Comparison of ENCODE assay signal across 8 cellular contexts in the genomic region with DNA sequence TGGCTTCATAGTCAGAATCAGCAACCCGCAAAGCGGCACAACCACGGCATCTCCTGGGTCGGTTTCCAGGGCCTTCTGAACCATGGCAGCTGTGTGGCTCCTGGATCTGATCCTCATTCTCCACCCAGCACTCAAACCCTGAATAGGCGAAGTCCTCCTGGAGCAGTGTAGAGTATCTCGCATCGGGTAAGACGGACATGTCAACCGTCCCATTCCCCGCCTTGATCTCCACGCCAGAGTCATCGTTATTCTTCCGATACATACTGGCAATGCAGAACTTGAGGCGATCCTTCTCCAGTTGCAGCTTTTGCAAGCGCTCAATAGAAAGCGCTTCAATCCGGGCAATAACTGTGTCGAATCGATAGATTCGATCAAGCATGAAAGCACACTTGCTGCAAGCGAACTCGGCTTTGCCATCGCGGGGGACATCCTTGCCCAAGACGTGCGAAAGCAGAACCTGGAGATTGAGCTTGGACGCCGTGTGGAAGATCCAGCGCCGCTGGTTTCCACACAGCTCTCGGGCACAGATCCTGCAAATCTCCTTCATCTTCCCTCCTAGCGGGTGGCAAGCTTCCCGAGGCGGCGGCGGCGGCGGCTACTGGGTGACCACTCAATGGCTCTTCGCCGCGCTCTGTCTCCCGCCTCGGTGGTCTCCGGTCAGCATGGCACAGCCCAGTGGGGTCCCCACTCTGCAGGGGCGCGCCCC.
DNase-seq lines count a peak whose midpoint lies in the region; ATAC-seq and TF ChIP-seq lines count a peak whose summit lies in the region.
"Not testable (repeated sequence)": the region's sequence is repeated elsewhere in the genome, so short reads cannot be mapped to it uniquely, and the experiment has no call there.

No MANE protein-coding gene starts in this region.

- not testable (repeated sequence) for ATAC-seq in natural killer cell treated with Interleukin-12 subunit alpha and Interleukin-12 subunit beta and Interleukin-15 and Interleukin-18, amount 100 ng/mL, for 72 hours

- H2AFZ ChIP-seq in hepatocyte, result not testable (repeated sequence)

- H4K20me1 ChIP-seq in hepatocyte (ENCODE audit: insufficient read depth, poor library complexity, severe bottlenecking), result not testable (repeated sequence)

- H3K4me2 ChIP-seq in hepatocyte, result peak overlapping the region; percentile 81

- TF ChIP-seq CTCF in NB4 (IDR thresholded peaks at IDR 0.05; ENCODE audit: low read depth, low read length); coronary artery (IDR thresholded peaks at IDR 0.05); hepatocyte (IDR thresholded peaks at IDR 0.05; ENCODE audit: poor library complexity); suprapubic skin (IDR thresholded peaks at IDR 0.05): not testable (repeated sequence)

- H3K9me3 ChIP-seq in hepatocyte (ENCODE audit: low read depth); suprapubic skin: not testable (repeated sequence)

- 6% methylated on average over 8 of the region's 46 CpGs for WGBS in hepatocyte (ENCODE audit: low lambda C conversion rate, missing lambda C conversion rate)
- WGBS in suprapubic skin, result no CpG with 5 or more reads among the region's 46 CpGs

- H3K4me1 Mint-ChIP-seq in activated CD4-positive, alpha-beta memory T cell treated with anti-CD3 and anti-CD28 coated beads for 36 hours (ENCODE audit: low read depth); natural killer cell treated with Interleukin-12 subunit alpha and Interleukin-12 subunit beta and Interleukin-15 and Interleukin-18, amount 100 ng/mL, for 72 hours (ENCODE audit: low read depth in 2 of 2): not testable (repeated sequence)

- peak; percentile 14 for DNase-seq in DMS 273 (lab: John Stamatoyannopoulos, UW; ENCODE audit: unreplicated experiment)
- DNase-seq in H4 (ENCODE audit: low spot score), result peak; percentile 4
- DNase-seq in NB4 (ENCODE audit: low read depth), result peak; percentile 1
- DNase-seq in activated CD4-positive, alpha-beta memory T cell treated with anti-CD3 and anti-CD28 coated beads for 36 hours; coronary artery (ENCODE audit: low spot score); natural killer cell treated with Interleukin-12 subunit alpha and Interleukin-12 subunit beta and Interleukin-15 and Interleukin-18, amount 100 ng/mL, for 72 hours (ENCODE audit: low spot score); suprapubic skin (ENCODE audit: low spot score in 2 of 2): not testable (repeated sequence)
- peak; percentile 3 for DNase-seq in hepatocyte (ENCODE audit: low spot score)

- H3K4me3 Mint-ChIP-seq in activated CD4-positive, alpha-beta memory T cell treated with anti-CD3 and anti-CD28 coated beads for 36 hours, result peak overlapping the region; percentile 64
- peak overlapping the region; percentile 34 for H3K4me3 Mint-ChIP-seq in natural killer cell treated with Interleukin-12 subunit alpha and Interleukin-12 subunit beta and Interleukin-15 and Interleukin-18, amount 100 ng/mL, for 72 hours

- not testable (repeated sequence) for H3K36me3 ChIP-seq in hepatocyte (replicated peaks; ENCODE audit: insufficient read depth, low read depth); suprapubic skin

- not testable (repeated sequence) for H3K36me3 Mint-ChIP-seq in activated CD4-positive, alpha-beta memory T cell treated with anti-CD3 and anti-CD28 coated beads for 36 hours; natural killer cell treated with Interleukin-12 subunit alpha and Interleukin-12 subunit beta and Interleukin-15 and Interleukin-18, amount 100 ng/mL, for 72 hours

- H3K27me3 ChIP-seq in hepatocyte, suprapubic skin: not testable (repeated sequence)

- TF ChIP-seq EP300 in suprapubic skin (IDR thresholded peaks at IDR 0.05), result not testable (repeated sequence)

- not testable (repeated sequence) for H3K9me3 Mint-ChIP-seq in activated CD4-positive, alpha-beta memory T cell treated with anti-CD3 and anti-CD28 coated beads for 36 hours; natural killer cell treated with Interleukin-12 subunit alpha and Interleukin-12 subunit beta and Interleukin-15 and Interleukin-18, amount 100 ng/mL, for 72 hours

- H3K27ac ChIP-seq in coronary artery, result peak overlapping the region; percentile 62 to 89
- not testable (repeated sequence) for H3K27ac ChIP-seq in hepatocyte, suprapubic skin

- POLR2A ChIA-PET in activated CD4-positive, alpha-beta memory T cell treated with anti-CD3 and anti-CD28 coated beads for 36 hours (lab: Charles Lee), result not testable (repeated sequence)

- intact Hi-C loops in activated CD4-positive, alpha-beta memory T cell treated with anti-CD3 and anti-CD28 coated beads for 36 hours (cut with micrococcal nuclease), result not testable (repeated sequence)

- not testable (repeated sequence) for H3K27me3 Mint-ChIP-seq in activated CD4-positive, alpha-beta memory T cell treated with anti-CD3 and anti-CD28 coated beads for 36 hours; natural killer cell treated with Interleukin-12 subunit alpha and Interleukin-12 subunit beta and Interleukin-15 and Interleukin-18, amount 100 ng/mL, for 72 hours

- H3K9me2 ChIP-seq in hepatocyte (replicated peaks; ENCODE audit: insufficient read depth), result not testable (repeated sequence)

- H3K79me2 ChIP-seq in hepatocyte, result not testable (repeated sequence)

- not testable (repeated sequence) for H3K4me1 ChIP-seq in hepatocyte (ENCODE audit: insufficient read depth); suprapubic skin

- CTCF ChIA-PET in activated CD4-positive, alpha-beta memory T cell treated with anti-CD3 and anti-CD28 coated beads for 36 hours (lab: Charles Lee), result not testable (repeated sequence)

- not testable (repeated sequence) for H3K27ac Mint-ChIP-seq in activated CD4-positive, alpha-beta memory T cell treated with anti-CD3 and anti-CD28 coated beads for 36 hours; natural killer cell treated with Interleukin-12 subunit alpha and Interleukin-12 subunit beta and Interleukin-15 and Interleukin-18, amount 100 ng/mL, for 72 hours

- not testable (repeated sequence) for TF ChIP-seq POLR2A in NB4 (IDR thresholded peaks at IDR 0.05; ENCODE audit: extremely low read depth, insufficient read length); suprapubic skin (IDR thresholded peaks at IDR 0.05)

- peak overlapping the region; percentile 32 for H3K4me3 ChIP-seq in NB4 (ENCODE audit: low read depth, low read length)
- H3K4me3 ChIP-seq in coronary artery, result peak overlapping the region; percentile 72
- H3K4me3 ChIP-seq in hepatocyte, result not testable (repeated sequence)
- H3K4me3 ChIP-seq in suprapubic skin, result peak overlapping the region; percentile 52
